ENCODE assay signal across 11 cellular contexts in the genomic region with DNA sequence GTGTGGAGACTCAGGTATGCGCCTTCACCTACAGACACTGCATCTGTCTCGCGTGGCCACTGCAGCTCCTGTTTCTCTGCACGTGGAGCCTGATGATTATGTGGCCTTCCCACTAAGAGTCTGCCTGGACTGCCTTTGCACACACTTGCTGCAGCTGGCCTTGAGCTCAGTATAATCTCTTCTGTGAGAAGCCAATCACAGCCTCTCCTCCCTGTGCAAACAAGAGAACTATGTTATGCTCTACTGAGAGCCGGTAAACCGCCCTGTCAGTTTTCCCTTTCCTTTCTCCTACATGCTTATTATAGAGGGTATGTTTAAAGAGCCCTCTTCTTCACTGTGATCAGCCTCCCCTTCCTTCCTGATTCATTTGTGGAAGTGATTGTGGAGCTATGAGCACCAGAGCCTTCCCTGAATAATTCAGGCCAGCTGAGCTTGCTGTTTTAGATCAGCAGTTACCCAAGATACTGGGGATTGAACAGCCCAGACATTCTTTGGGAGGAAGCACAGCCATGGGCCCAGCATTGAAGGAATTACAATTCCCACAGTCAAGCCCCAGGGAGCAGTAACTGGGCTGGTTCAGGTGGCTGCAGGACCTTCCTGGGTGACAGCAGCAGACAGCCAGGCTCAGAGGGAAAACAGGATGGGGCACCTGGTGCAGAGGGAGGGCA.
A peak's percentile ranks its signal among the peaks of the same experiment; 100 is the strongest.
DNase-seq lines count a peak whose midpoint lies in the region; ATAC-seq and FAIRE-seq lines count a peak whose summit lies in the region.
"Had no signal": no experiment of that assay in that cellular context is flagged by ENCODE, and none has a peak within 500 bp of the region (broad histone marks: within the 10 kb centered on the region; RNA-seq: fewer than 3 reads in every experiment).

No MANE protein-coding gene starts in this region.

- no peak for ATAC-seq in GM21515 (IDR thresholded peaks at IDR 0.05; ENCODE audit: unreplicated experiment)
- ATAC-seq in HG03354 (IDR thresholded peaks at IDR 0.05; ENCODE audit: poor library complexity, severe bottlenecking, unreplicated experiment), result no peak

- peak; percentile 28 for FAIRE-seq in TTC549 (lab: Jason Lieb, UNC)

- DNase-seq in Ammon's horn (ENCODE audit: low spot score) (peak; percentile 81), NCI-H1436 treated with DMSO at 0.1 percent for 48 hours (lab: John Stamatoyannopoulos, UW) (peak; percentile 9), kidney glomerular epithelial cell (lab: John Stamatoyannopoulos, UW) (peak; percentile 13), T-helper 9 cell (no peak)
- no peak for DNase-seq in stimulated activated CD4-positive, alpha-beta T cell treated with anti-CD3 and anti-CD28 coated beads, Interleukin-4, amount 100 ng/mL, for 24 hours
- DNase-seq: activated CD4-positive, alpha-beta T cell treated with anti-CD3 and anti-CD28 coated beads for 4 hours; effector memory CD4-positive, alpha-beta T cell; Karpas-422 had no signal

Comparison
In these comparisons a context has a peak if more than half of its experiments do, and no peak if none do; other contexts are left out.
1. DNase-seq: peak in Ammon's horn (single experiment), NCI-H1436 treated with DMSO at 0.1 percent for 48 hours (single experiment) and kidney glomerular epithelial cell (single experiment); none in T-helper 9 cell (single experiment) and stimulated activated CD4-positive, alpha-beta T cell treated with anti-CD3 and anti-CD28 coated beads, Interleukin-4, amount 100 ng/mL, for 24 hours (single experiment).